8 cellular contexts compared by ENCODE assay signal in genomic region chr20:10673831-10674683, GRCh38. TPM values are rescaled to one million over a fixed set of nuclear protein-coding genes. Genes with fewer than 3 reads are reported as not detected.
DNase-seq lines count a peak whose midpoint lies in the region; ATAC-seq and TF ChIP-seq lines count a peak whose summit lies in the region.

TSS of gene JAG1 (minus strand) at chr20:10673999. CDS start at chr20:10673530, 469 bp downstream.

- BruUV-seq in mammary epithelial cell (replicated peaks; lab: Mats Ljungman, UMichigan): no TSS peak

- H3K79me2 ChIP-seq in mammary epithelial cell (ENCODE audit: insufficient read depth, low read length): peaks cover 57% of the 10 kb centered on the region

- H3K4me1 ChIP-seq in mammary epithelial cell (ENCODE audit: insufficient read depth, low read length) (peaks cover 28% of the 10 kb centered on the region), gastrocnemius medialis (peaks cover 0 to 18% of the 10 kb centered on the region in 2 donors)

- H3K27ac Mint-ChIP-seq in T-helper 17 cell: peak within 1 kb of the TSS; percentile 75

- DNase-seq in AG08395 (ENCODE audit: low spot score) (peak; percentile 98), NCI-H1694 treated with DMSO at 0.1 percent for 48 hours (lab: John Stamatoyannopoulos, UW) (peak; percentile 77), T-helper 17 cell (peak; percentile 26 to 33 (median 30)), mammary epithelial cell (peak; percentile 95), gastrocnemius medialis (peak; percentile 91 to 93)

- peak within 1 kb of the TSS; percentile 85 to 97 (median 87) for H3K4me3 ChIP-seq in mammary epithelial cell (replicated peaks in 1 of 3; ENCODE audit: insufficient read depth in 1 of 3, low read depth in 2 of 3, low read length in 3 of 3)
- peak within 1 kb of the TSS; percentile 86 for H3K4me3 ChIP-seq in iPS-18c (ENCODE audit: insufficient read depth, low read depth, low read length)
- peak within 1 kb of the TSS; percentile 62 to 98 (median 82) for H3K4me3 ChIP-seq in gastrocnemius medialis

- H3K4me1 Mint-ChIP-seq in T-helper 17 cell: peaks cover 23% of the 10 kb centered on the region

- H3K36me3 ChIP-seq in mammary epithelial cell (ENCODE audit: insufficient read depth, low read length): peaks cover 12% of the 10 kb centered on the region
- no peaks in the 10 kb centered on the region for H3K36me3 ChIP-seq in gastrocnemius medialis

- peaks cover 8% of the 10 kb centered on the region for H3K36me3 Mint-ChIP-seq in T-helper 17 cell (ENCODE audit: low read depth)

- H2AFZ ChIP-seq in mammary epithelial cell (ENCODE audit: low read depth, low read length): peak within 1 kb of the TSS; percentile 90

- in situ Hi-C loops in mammary epithelial cell (cut with MboI; ENCODE audit: low sequenced_read_pairs in 2 of 2): loop anchor here (5.0 to 25.0 kb wide), 4 partner anchors 538 to 871 kb away; no protein-coding TSS in a partner anchor
- in situ Hi-C loops in gastrocnemius medialis (cut with MboI; ENCODE audit: low sequenced_read_pairs in 4 of 4): loop anchor here in 2 of 4 donors (10.0 to 25.0 kb wide), 3 partner anchors 531 to 1238 kb away; partner anchors contain the start of gene BTBD3 (in 1 of the 2)

- intact Hi-C loops in mammary epithelial cell (cut with micrococcal nuclease) (loop anchor here (1.0 to 10.0 kb wide), 15 partner anchors 59 to 870 kb away; no protein-coding TSS in a partner anchor), gastrocnemius medialis (cut with DNase I; ENCODE audit: low total_unique reads) (loop anchor here (1.0 to 10.0 kb wide), 4 partner anchors 240 to 871 kb away; partner anchors contain the start of gene MKKS)

- no peaks in the 10 kb centered on the region for H3K9me3 ChIP-seq in T-helper 17 cell (ENCODE audit: control insufficient read depth, low read length, poor library complexity, severe bottlenecking)
- no peaks in the 10 kb centered on the region for H3K9me3 ChIP-seq in mammary epithelial cell (replicated peaks; ENCODE audit: insufficient read depth, low read length)
- H3K9me3 ChIP-seq in iPS-18c (ENCODE audit: control insufficient read depth, insufficient read depth, low read length): no peaks in the 10 kb centered on the region
- H3K9me3 ChIP-seq in gastrocnemius medialis: no peaks in the 10 kb centered on the region

- H3K4me3 Mint-ChIP-seq in T-helper 17 cell: peak within 1 kb of the TSS; percentile 94

- TF ChIP-seq POLR2A in gastrocnemius medialis (IDR thresholded peaks at IDR 0.05): peak; percentile 80 to 89

- CTCF ChIA-PET in mammary epithelial cell (lab: Charles Lee; ENCODE audit: low non-redundant PET): interaction anchor here (0.6 to 0.8 kb wide), 7 partner anchors 61 to 623 kb away, joined by 3 to 7 read pairs (median 4); no protein-coding TSS in a partner anchor

- peak within 1 kb of the TSS; percentile 94 for H3K9ac ChIP-seq in mammary epithelial cell (ENCODE audit: insufficient read depth, low read length)

- ATAC-seq in GM18519 (IDR thresholded peaks at IDR 0.05; ENCODE audit: low FRiP score, unreplicated experiment) (peak; percentile 38), HG02970 (IDR thresholded peaks at IDR 0.05; ENCODE audit: low FRiP score, unreplicated experiment) (peak; percentile 70), T-helper 17 cell (peak; percentile 67), gastrocnemius medialis (peak; percentile 79 to 80)

- H3K27me3 Mint-ChIP-seq in T-helper 17 cell: peaks cover 73% of the 10 kb centered on the region

- H4K20me1 ChIP-seq in mammary epithelial cell (ENCODE audit: insufficient read depth, low read length): no peaks in the 10 kb centered on the region

- no peaks in the 10 kb centered on the region for H3K27me3 ChIP-seq in mammary epithelial cell (ENCODE audit: insufficient read depth, low read length)
- no peaks in the 10 kb centered on the region for H3K27me3 ChIP-seq in gastrocnemius medialis

- H3K27ac ChIP-seq in mammary epithelial cell (ENCODE audit: insufficient read depth, low read depth, low read length) (peak within 1 kb of the TSS; percentile 93), gastrocnemius medialis (peak within 1 kb of the TSS; percentile 86 to 95 (median 88))

- dilution Hi-C loops in mammary epithelial cell (cut with HindIII; ENCODE audit: low sequenced_read_pairs): no loop called here

- WGBS in mammary epithelial cell (ENCODE audit: low coverage, missing lambda C conversion rate): 0% methylated on average over 9 of the region's 84 CpGs

- TF ChIP-seq CTCF in mammary epithelial cell (conservative IDR thresholded peaks at IDR 0.05 in 1 of 2, IDR thresholded peaks at IDR 0.05 in 1 of 2; ENCODE audit: extremely low read depth in 1 of 2, insufficient read depth in 1 of 2, low read depth in 1 of 2, low read length in 2 of 2): no peak
- TF ChIP-seq CTCF in gastrocnemius medialis (IDR thresholded peaks at IDR 0.05 in 4 of 5, conservative IDR thresholded peaks at IDR 0.05 in 1 of 5): no peak

- H3K4me2 ChIP-seq in mammary epithelial cell (ENCODE audit: insufficient read depth, low read depth, low read length): peak within 1 kb of the TSS; percentile 93

RNA-seq across cellular contexts. Expression of gene JAG1, which starts in this region (rescaled TPM):
- total RNA-seq in T-helper 17 cell (1 to 10 TPM; 4.3 to 4.6 TPM), mammary epithelial cell (100 to 1,000 TPM; 244 to 283 TPM), gastrocnemius medialis (10 to 100 TPM; 10.3 to 19.6 (median 13.2) TPM)
- polyA plus RNA-seq in mammary epithelial cell: 54.7 TPM
- 300 TPM for polyA minus RNA-seq in mammary epithelial cell

Comparison
In these comparisons a context has a peak if more than half of its experiments do, and no peak if none do; other contexts are left out.
1. Peak in every context shown above with its lines: DNase-seq, ATAC-seq, H3K4me3 ChIP-seq and H3K27ac ChIP-seq.
2. RNA of gene JAG1 (total RNA-seq): 244 to 283 TPM in mammary epithelial cell; 10.3 to 19.6 TPM in gastrocnemius medialis and 4.3 to 4.6 TPM in T-helper 17 cell; every median in the first group is over 10 times any median in the second.
3. DNase-seq: peak in every context shown above with its lines; median percentile 98 in AG08395; 95 in mammary epithelial cell; 92 in gastrocnemius medialis; 77 in NCI-H1694 treated with DMSO at 0.1 percent for 48 hours; 30 in T-helper 17 cell.